In genomic region chr13:50277127-50277526, GRCh38 we compare ENCODE assay signal across 13 cellular contexts.
"Had no signal": no experiment of that assay in that cellular context is flagged by ENCODE, and none has a peak within 500 bp of the region (broad histone marks: within the 10 kb centered on the region; RNA-seq: fewer than 3 reads in every experiment).

No MANE protein-coding gene starts in this region.

- H3K27ac ChIP-seq: adrenal gland, hepatocyte, sigmoid colon, spleen had no signal

- DNase-seq: activated B cell treated with CpG ODN at 0.5 μM for 24 hours; activated CD4-positive, alpha-beta T cell treated with anti-CD3 and anti-CD28 coated beads for 48 hours; activated CD8-positive, alpha-beta T cell treated with anti-CD3 and anti-CD28 coated beads for 36 hours; activated effector memory CD4-positive, alpha-beta T cell treated with anti-CD3 and anti-CD28 coated beads, Interleukin-2, amount 50 U/mL, for 16 hours; activated T-cell treated with anti-CD3 and anti-CD28 coated beads, Interleukin-2, amount 50 U/mL, for 4 hours; adrenal gland; caudate nucleus; kidney glomerular epithelial cell; sigmoid colon; spleen; T-helper 17 cell had no signal

- ATAC-seq: activated CD8-positive, alpha-beta T cell treated with anti-CD3 and anti-CD28 coated beads for 36 hours; activated T-cell treated with anti-CD3 and anti-CD28 coated beads, Interleukin-2, amount 50 U/mL, for 4 hours; esophagus mucosa; T-helper 17 cell had no signal
